In genomic region chr1:23790696-23791433, GRCh38 we compare ENCODE assay signal across 1 cellular context.
TF ChIP-seq lines count a peak whose summit lies in the region.

Gene LYPLA2 (plus strand): TSS chr1:23791145. CDS start chr1:23792683, 1,538 bp downstream.

TF ChIP-seq in GM12878, 131 proteins besides CTCF, POLR2A, EP300 and RAD21 (continued from another document and continues in another):
- TF ChIP-seq, protein P1, sequence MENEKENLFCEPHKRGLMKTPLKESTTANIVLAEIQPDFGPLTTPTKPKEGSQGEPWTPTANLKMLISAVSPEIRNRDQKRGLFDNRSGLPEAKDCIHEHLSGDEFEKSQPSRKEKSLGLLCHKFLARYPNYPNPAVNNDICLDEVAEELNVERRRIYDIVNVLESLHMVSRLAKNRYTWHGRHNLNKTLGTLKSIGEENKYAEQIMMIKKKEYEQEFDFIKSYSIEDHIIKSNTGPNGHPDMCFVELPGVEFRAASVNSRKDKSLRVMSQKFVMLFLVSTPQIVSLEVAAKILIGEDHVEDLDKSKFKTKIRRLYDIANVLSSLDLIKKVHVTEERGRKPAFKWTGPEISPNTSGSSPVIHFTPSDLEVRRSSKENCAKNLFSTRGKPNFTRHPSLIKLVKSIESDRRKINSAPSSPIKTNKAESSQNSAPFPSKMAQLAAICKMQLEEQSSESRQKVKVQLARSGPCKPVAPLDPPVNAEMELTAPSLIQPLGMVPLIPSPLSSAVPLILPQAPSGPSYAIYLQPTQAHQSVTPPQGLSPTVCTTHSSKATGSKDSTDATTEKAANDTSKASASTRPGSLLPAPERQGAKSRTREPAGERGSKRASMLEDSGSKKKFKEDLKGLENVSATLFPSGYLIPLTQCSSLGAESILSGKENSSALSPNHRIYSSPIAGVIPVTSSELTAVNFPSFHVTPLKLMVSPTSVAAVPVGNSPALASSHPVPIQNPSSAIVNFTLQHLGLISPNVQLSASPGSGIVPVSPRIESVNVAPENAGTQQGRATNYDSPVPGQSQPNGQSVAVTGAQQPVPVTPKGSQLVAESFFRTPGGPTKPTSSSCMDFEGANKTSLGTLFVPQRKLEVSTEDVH (IDR thresholded peaks at IDR 0.05; ENCODE audit: low read depth, partially characterized antibody): peak; percentile 81
- 0 out of 2 replicates have a peak, but pooled peaks have one; percentile 9 for TF ChIP-seq REST (IDR thresholded peaks at IDR 0.05; ENCODE audit: low read depth, low read length)
- peak in 1 of 2 experiments; percentile 23; a peak in 1 of 4 replicates for TF ChIP-seq IKZF2 (IDR thresholded peaks at IDR 0.05)
- TF ChIP-seq, protein P2, sequence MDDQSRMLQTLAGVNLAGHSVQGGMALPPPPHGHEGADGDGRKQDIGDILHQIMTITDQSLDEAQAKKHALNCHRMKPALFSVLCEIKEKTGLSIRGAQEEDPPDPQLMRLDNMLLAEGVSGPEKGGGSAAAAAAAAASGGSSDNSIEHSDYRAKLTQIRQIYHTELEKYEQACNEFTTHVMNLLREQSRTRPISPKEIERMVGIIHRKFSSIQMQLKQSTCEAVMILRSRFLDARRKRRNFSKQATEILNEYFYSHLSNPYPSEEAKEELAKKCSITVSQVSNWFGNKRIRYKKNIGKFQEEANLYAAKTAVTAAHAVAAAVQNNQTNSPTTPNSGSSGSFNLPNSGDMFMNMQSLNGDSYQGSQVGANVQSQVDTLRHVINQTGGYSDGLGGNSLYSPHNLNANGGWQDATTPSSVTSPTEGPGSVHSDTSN (IDR thresholded peaks at IDR 0.05; ENCODE audit: insufficient replicate concordance, low read depth, low read length): peak; percentile 79
- peak; percentile 71; the same call in 1 of the 2 replicates for TF ChIP-seq RELB (IDR thresholded peaks at IDR 0.05; ENCODE audit: low read depth)
- peak; percentile 64; the same call in 1 of the 2 replicates for TF ChIP-seq NBN (IDR thresholded peaks at IDR 0.05)
- TF ChIP-seq POLR2AphosphoS2 (IDR thresholded peaks at IDR 0.05; ENCODE audit: low read depth, low read length): peak; percentile 57; the same call in 1 of the 2 replicates
- TF ChIP-seq NFYA (IDR thresholded peaks at IDR 0.05; ENCODE audit: borderline replicate concordance, low read depth, low read length): no peak
- TF ChIP-seq CHD2 (IDR thresholded peaks at IDR 0.05; ENCODE audit: borderline replicate concordance, low read depth, low read length): no peak
- no peak for TF ChIP-seq FOXK2 (IDR thresholded peaks at IDR 0.05)
- TF ChIP-seq MXI1 (IDR thresholded peaks at IDR 0.05; ENCODE audit: low read depth, low read length): peak; percentile 59
- TF ChIP-seq PAX5 (IDR thresholded peaks at IDR 0.05; ENCODE audit: borderline replicate concordance, low read depth, low read length): 0 out of 2 replicates have a peak, but pooled peaks have one; percentile 6
- TF ChIP-seq, protein P3, sequence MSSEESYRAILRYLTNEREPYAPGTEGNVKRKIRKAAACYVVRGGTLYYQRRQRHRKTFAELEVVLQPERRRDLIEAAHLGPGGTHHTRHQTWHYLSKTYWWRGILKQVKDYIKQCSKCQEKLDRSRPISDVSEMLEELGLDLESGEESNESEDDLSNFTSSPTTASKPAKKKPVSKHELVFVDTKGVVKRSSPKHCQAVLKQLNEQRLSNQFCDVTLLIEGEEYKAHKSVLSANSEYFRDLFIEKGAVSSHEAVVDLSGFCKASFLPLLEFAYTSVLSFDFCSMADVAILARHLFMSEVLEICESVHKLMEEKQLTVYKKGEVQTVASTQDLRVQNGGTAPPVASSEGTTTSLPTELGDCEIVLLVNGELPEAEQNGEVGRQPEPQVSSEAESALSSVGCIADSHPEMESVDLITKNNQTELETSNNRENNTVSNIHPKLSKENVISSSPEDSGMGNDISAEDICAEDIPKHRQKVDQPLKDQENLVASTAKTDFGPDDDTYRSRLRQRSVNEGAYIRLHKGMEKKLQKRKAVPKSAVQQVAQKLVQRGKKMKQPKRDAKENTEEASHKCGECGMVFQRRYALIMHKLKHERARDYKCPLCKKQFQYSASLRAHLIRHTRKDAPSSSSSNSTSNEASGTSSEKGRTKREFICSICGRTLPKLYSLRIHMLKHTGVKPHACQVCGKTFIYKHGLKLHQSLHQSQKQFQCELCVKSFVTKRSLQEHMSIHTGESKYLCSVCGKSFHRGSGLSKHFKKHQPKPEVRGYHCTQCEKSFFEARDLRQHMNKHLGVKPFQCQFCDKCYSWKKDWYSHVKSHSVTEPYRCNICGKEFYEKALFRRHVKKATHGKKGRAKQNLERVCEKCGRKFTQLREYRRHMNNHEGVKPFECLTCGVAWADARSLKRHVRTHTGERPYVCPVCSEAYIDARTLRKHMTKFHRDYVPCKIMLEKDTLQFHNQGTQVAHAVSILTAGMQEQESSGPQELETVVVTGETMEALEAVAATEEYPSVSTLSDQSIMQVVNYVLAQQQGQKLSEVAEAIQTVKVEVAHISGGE (CRISPR knock-in tag; IDR thresholded peaks at IDR 0.05): peak; percentile 71
- peak; percentile 40; the same call in 1 of the 2 replicates for TF ChIP-seq CBFB (IDR thresholded peaks at IDR 0.05; ENCODE audit: low read depth)
- TF ChIP-seq MEF2A (IDR thresholded peaks at IDR 0.05; ENCODE audit: insufficient read depth, low read depth, low read length): no peak
- TF ChIP-seq SMAD1 (IDR thresholded peaks at IDR 0.05; ENCODE audit: low read depth, partially characterized antibody): no peak
- peak; percentile 69; the same call in 1 of the 2 replicates for TF ChIP-seq GATAD2B (conservative IDR thresholded peaks at IDR 0.05; ENCODE audit: low read depth)
- TF ChIP-seq MTA3 (IDR thresholded peaks at IDR 0.05; ENCODE audit: borderline replicate concordance, low read length): 0 out of 2 replicates have a peak, but pooled peaks have one; percentile 25
- no peak for TF ChIP-seq SMARCA5 (IDR thresholded peaks at IDR 0.05)
- no peak for TF ChIP-seq NR2F1 (conservative IDR thresholded peaks at IDR 0.05)
- TF ChIP-seq, protein P4, sequence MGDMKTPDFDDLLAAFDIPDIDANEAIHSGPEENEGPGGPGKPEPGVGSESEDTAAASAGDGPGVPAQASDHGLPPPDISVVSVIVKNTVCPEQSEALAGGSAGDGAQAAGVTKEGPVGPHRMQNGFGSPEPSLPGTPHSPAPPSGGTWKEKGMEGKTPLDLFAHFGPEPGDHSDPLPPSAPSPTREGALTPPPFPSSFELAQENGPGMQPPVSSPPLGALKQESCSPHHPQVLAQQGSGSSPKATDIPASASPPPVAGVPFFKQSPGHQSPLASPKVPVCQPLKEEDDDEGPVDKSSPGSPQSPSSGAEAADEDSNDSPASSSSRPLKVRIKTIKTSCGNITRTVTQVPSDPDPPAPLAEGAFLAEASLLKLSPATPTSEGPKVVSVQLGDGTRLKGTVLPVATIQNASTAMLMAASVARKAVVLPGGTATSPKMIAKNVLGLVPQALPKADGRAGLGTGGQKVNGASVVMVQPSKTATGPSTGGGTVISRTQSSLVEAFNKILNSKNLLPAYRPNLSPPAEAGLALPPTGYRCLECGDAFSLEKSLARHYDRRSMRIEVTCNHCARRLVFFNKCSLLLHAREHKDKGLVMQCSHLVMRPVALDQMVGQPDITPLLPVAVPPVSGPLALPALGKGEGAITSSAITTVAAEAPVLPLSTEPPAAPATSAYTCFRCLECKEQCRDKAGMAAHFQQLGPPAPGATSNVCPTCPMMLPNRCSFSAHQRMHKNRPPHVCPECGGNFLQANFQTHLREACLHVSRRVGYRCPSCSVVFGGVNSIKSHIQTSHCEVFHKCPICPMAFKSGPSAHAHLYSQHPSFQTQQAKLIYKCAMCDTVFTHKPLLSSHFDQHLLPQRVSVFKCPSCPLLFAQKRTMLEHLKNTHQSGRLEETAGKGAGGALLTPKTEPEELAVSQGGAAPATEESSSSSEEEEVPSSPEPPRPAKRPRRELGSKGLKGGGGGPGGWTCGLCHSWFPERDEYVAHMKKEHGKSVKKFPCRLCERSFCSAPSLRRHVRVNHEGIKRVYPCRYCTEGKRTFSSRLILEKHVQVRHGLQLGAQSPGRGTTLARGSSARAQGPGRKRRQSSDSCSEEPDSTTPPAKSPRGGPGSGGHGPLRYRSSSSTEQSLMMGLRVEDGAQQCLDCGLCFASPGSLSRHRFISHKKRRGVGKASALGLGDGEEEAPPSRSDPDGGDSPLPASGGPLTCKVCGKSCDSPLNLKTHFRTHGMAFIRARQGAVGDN (IDR thresholded peaks at IDR 0.05): no peak
- TF ChIP-seq TAF1 (IDR thresholded peaks at IDR 0.05; ENCODE audit: borderline replicate concordance, low read depth, low read length): peak; percentile 67; the same call in 1 of the 2 replicates
- peak; percentile 84 for TF ChIP-seq IKZF1 (conservative IDR thresholded peaks at IDR 0.05)
- peak; percentile 74 for TF ChIP-seq HCFC1 (IDR thresholded peaks at IDR 0.05; ENCODE audit: low read length)
- TF ChIP-seq ELK1 (IDR thresholded peaks at IDR 0.05; ENCODE audit: low read depth, low read length): peak; percentile 80; the same call in 1 of the 2 replicates
- TF ChIP-seq, protein P5, sequence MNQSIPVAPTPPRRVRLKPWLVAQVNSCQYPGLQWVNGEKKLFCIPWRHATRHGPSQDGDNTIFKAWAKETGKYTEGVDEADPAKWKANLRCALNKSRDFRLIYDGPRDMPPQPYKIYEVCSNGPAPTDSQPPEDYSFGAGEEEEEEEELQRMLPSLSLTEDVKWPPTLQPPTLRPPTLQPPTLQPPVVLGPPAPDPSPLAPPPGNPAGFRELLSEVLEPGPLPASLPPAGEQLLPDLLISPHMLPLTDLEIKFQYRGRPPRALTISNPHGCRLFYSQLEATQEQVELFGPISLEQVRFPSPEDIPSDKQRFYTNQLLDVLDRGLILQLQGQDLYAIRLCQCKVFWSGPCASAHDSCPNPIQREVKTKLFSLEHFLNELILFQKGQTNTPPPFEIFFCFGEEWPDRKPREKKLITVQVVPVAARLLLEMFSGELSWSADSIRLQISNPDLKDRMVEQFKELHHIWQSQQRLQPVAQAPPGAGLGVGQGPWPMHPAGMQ (IDR thresholded peaks at IDR 0.05; ENCODE audit: borderline replicate concordance): no peak
- no peak for TF ChIP-seq HDGF (IDR thresholded peaks at IDR 0.05)
- TF ChIP-seq, protein P6, sequence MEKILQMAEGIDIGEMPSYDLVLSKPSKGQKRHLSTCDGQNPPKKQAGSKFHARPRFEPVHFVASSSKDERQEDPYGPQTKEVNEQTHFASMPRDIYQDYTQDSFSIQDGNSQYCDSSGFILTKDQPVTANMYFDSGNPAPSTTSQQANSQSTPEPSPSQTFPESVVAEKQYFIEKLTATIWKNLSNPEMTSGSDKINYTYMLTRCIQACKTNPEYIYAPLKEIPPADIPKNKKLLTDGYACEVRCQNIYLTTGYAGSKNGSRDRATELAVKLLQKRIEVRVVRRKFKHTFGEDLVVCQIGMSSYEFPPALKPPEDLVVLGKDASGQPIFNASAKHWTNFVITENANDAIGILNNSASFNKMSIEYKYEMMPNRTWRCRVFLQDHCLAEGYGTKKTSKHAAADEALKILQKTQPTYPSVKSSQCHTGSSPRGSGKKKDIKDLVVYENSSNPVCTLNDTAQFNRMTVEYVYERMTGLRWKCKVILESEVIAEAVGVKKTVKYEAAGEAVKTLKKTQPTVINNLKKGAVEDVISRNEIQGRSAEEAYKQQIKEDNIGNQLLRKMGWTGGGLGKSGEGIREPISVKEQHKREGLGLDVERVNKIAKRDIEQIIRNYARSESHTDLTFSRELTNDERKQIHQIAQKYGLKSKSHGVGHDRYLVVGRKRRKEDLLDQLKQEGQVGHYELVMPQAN (conservative IDR thresholded peaks at IDR 0.05): peak; percentile 74
- TF ChIP-seq TBL1XR1 (IDR thresholded peaks at IDR 0.05; ENCODE audit: low read depth, low read length): 0 out of 2 replicates have a peak, but pooled peaks have one; percentile 62
- TF ChIP-seq TCF12 (IDR thresholded peaks at IDR 0.05; ENCODE audit: low read depth, low read length): 0 out of 2 replicates have a peak, but pooled peaks have one; percentile 14
- TF ChIP-seq ATF7 (IDR thresholded peaks at IDR 0.05; ENCODE audit: low read depth): peak; percentile 23; the same call in 1 of the 2 replicates
- no peak for TF ChIP-seq SRF (IDR thresholded peaks at IDR 0.05; ENCODE audit: low read depth in 2 of 2, low read length in 2 of 2)
